20 cellular contexts compared by ENCODE assay signal in the genomic region with DNA sequence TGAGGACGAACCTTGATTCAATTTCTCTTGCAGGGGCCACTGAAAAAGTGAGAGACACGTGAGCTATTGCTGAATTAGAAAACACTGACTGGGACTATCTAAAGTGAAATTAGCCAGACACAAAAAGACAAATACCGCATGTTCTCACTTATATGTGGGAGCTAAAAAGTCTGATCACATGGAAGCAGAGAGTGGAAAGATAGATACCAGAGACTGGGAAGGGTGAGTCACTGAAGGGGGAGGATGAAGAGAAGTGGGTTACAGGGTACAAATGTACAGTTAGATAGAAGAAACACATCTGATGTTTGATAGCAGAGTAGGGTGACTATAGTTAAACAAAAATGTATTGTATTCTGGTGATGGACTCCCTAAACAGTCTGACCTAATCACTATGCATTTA. TPM values are rescaled to one million over a fixed set of nuclear protein-coding genes. Genes with fewer than 3 reads are reported as not detected.
DNase-seq lines count a peak whose midpoint lies in the region; ATAC-seq and TF ChIP-seq lines count a peak whose summit lies in the region.
"Had no signal": no experiment of that assay in that cellular context is flagged by ENCODE, and none has a peak within 500 bp of the region (broad histone marks: within the 10 kb centered on the region; RNA-seq: fewer than 3 reads in every experiment).

No MANE protein-coding gene starts in this region.

- H3K9me3 ChIP-seq in thoracic aorta, result no peaks in the 10 kb centered on the region
- H3K9me3 ChIP-seq: ovary, spleen had no signal

- H3K27me3 Mint-ChIP-seq in chondrocyte (ENCODE audit: low read depth), result no peaks in the 10 kb centered on the region

- DNase-seq in RPMI7951 (ENCODE audit: low read depth) (peak; percentile 52), chondrocyte (ENCODE audit: low spot score) (no peak), islet precursor cell (peak; percentile 15), thoracic aorta (ENCODE audit: low spot score) (no peak), T-helper 2 cell (no peak)
- no peak for DNase-seq in stimulated activated CD4-positive, alpha-beta T cell treated with anti-CD3 and anti-CD28 coated beads, Interleukin-2, amount 100 ng/mL, for 24 hours
- no peak for DNase-seq in activated CD4-positive, alpha-beta T cell treated with anti-CD3 and anti-CD28 coated beads, Interleukin-2, amount 50 U/mL, for 48 hours
- DNase-seq: activated CD4-positive, alpha-beta T cell treated with anti-CD3 and anti-CD28 coated beads for 36 hours; heart left ventricle; HFFc6; NCI-H1048; NCI-H2171; ovary; spleen; stimulated activated naive CD4-positive, alpha-beta T cell treated with Interleukin-2 at 50 U/mL for 16 hours had no signal

- no peak overlapping the region for H3K4me3 Mint-ChIP-seq in chondrocyte (ENCODE audit: unreplicated experiment)
- H3K4me3 Mint-ChIP-seq: activated CD4-positive, alpha-beta T cell treated with anti-CD3 and anti-CD28 coated beads for 36 hours; activated naive CD8-positive, alpha-beta T cell; HFFc6 had no signal

- peaks cover 2% of the 10 kb centered on the region for H3K36me3 Mint-ChIP-seq in chondrocyte (ENCODE audit: low read depth)
- H3K36me3 Mint-ChIP-seq: activated naive CD8-positive, alpha-beta T cell had no signal

- ATAC-seq in thoracic aorta (ENCODE audit: insufficient number of reproducible peaks, low FRiP score, low read depth), result no peak
- ATAC-seq: activated CD4-positive, alpha-beta T cell treated with anti-CD3 and anti-CD28 coated beads for 36 hours had no signal

- peak overlapping the region; percentile 86 to 95 for H3K27ac ChIP-seq in thoracic aorta
- H3K27ac ChIP-seq: BLaER1, ovary had no signal

- H3K4me3 ChIP-seq in thoracic aorta, result no peak overlapping the region
- H3K4me3 ChIP-seq: BLaER1, heart left ventricle, ovary, spleen had no signal

- no peaks in the 10 kb centered on the region for H3K27me3 ChIP-seq in thoracic aorta (replicated peaks; ENCODE audit: insufficient read depth)
- H3K27me3 ChIP-seq: BLaER1, heart left ventricle, ovary, spleen had no signal

- peaks cover 39% of the 10 kb centered on the region for H3K4me1 Mint-ChIP-seq in chondrocyte (ENCODE audit: low read depth)
- H3K4me1 Mint-ChIP-seq: activated CD4-positive, alpha-beta T cell treated with anti-CD3 and anti-CD28 coated beads for 36 hours had no signal

- H3K36me3 ChIP-seq in thoracic aorta, result no peaks in the 10 kb centered on the region
- H3K36me3 ChIP-seq: BLaER1, heart left ventricle, ovary, spleen had no signal

- H3K9me3 Mint-ChIP-seq in chondrocyte (ENCODE audit: low read depth), result peaks cover 18% of the 10 kb centered on the region
- H3K9me3 Mint-ChIP-seq: HFFc6 had no signal

- TF ChIP-seq CTCF in chondrocyte (IDR thresholded peaks at IDR 0.05), result no peak
- no peak for TF ChIP-seq CTCF in thoracic aorta (IDR thresholded peaks at IDR 0.05)

- H3K4me1 ChIP-seq in thoracic aorta (ENCODE audit: control insufficient read depth in 1 of 2, low read depth in 2 of 2), result peaks cover 7 to 23% of the 10 kb centered on the region in 2 donors

- H3K27ac Mint-ChIP-seq in chondrocyte (ENCODE audit: unreplicated experiment), result peak overlapping the region; percentile 85
- H3K27ac Mint-ChIP-seq: activated CD4-positive, alpha-beta T cell treated with anti-CD3 and anti-CD28 coated beads for 36 hours; activated naive CD8-positive, alpha-beta T cell had no signal

RNA-seq across cellular contexts. Expression of a gene that starts 13.4 kb away (rescaled TPM):
- 515 and 755 TPM in 2 replicates for total RNA-seq in RPMI7951 (2014; rRNA removed; shearing (Covaris generic))
- total RNA-seq in chondrocyte (452 to 487 TPM (median 481 TPM) in 3 replicates), thoracic aorta (1,000 to 10,000 TPM; 1,107 to 2,392 TPM)

RNA-seq across cellular contexts. Expression of a gene that starts 18.6 kb away (rescaled TPM):
- not detected in 2 replicates for total RNA-seq in RPMI7951 (2014; rRNA removed; shearing (Covaris generic))
- total RNA-seq in chondrocyte, result not detected in 3 replicates
- total RNA-seq in thoracic aorta, result not detected
- total RNA-seq: activated CD4-positive, alpha-beta T cell treated with anti-CD3 and anti-CD28 coated beads for 36 hours; cardiac septum; heart left ventricle; HFFc6; mucosa of gallbladder; ovary; spleen; T-helper 2 cell treated with Interferon-gamma antibody and Interleukin-4, amounts not matched to agents 100 ng/mL and 5 ng/mL, for 36 hours had no signal

RNA-seq across cellular contexts. Expression of a gene that starts 56.0 kb away (rescaled TPM):
- not detected in 2 replicates for total RNA-seq in RPMI7951 (2014; rRNA removed; shearing (Covaris generic))
- total RNA-seq in chondrocyte (not detected in 3 replicates), thoracic aorta (not detected)
- total RNA-seq: activated CD4-positive, alpha-beta T cell treated with anti-CD3 and anti-CD28 coated beads for 36 hours; cardiac septum; heart left ventricle; HFFc6; mucosa of gallbladder; ovary; spleen; T-helper 2 cell treated with Interferon-gamma antibody and Interleukin-4, amounts not matched to agents 100 ng/mL and 5 ng/mL, for 36 hours had no signal

Comparison
In these comparisons a context has a peak if more than half of its experiments do, and no peak if none do; other contexts are left out.
1. DNase-seq: peak in RPMI7951 (single experiment) and islet precursor cell (single experiment); none in chondrocyte (single experiment), thoracic aorta (single experiment), stimulated activated CD4-positive, alpha-beta T cell treated with anti-CD3 and anti-CD28 coated beads, Interleukin-2, amount 100 ng/mL, for 24 hours (0 of 2), T-helper 2 cell (0 of 5) and activated CD4-positive, alpha-beta T cell treated with anti-CD3 and anti-CD28 coated beads, Interleukin-2, amount 50 U/mL, for 48 hours (0 of 2).